17 cellular contexts compared by ENCODE assay signal in genomic region chr19:41029524-41030432, GRCh38. TPM values are rescaled to one million over a fixed set of nuclear protein-coding genes. Genes with fewer than 3 reads are reported as not detected.
DNase-seq lines count a peak whose midpoint lies in the region; ATAC-seq and TF ChIP-seq lines count a peak whose summit lies in the region.
"Had no signal": no experiment of that assay in that cellular context is flagged by ENCODE, and none has a peak within 500 bp of the region (broad histone marks: within the 10 kb centered on the region; RNA-seq: fewer than 3 reads in every experiment).

No MANE protein-coding gene starts in this region.

- H3K9me3 Mint-ChIP-seq in central memory CD8-positive, alpha-beta T cell, result no peaks in the 10 kb centered on the region
- peaks cover 7% of the 10 kb centered on the region for H3K9me3 Mint-ChIP-seq in mesothelial cell of epicardium
- peaks cover 3% of the 10 kb centered on the region for H3K9me3 Mint-ChIP-seq in stimulated activated effector memory CD8-positive, alpha-beta T cell treated with anti-CD3 and anti-CD28 coated beads, Interleukin-12 subunit alpha, Interleukin-12 subunit beta, amount 100 ng/mL, for 72 hours

- peaks cover 45% of the 10 kb centered on the region for H3K27me3 Mint-ChIP-seq in central memory CD8-positive, alpha-beta T cell
- H3K27me3 Mint-ChIP-seq in mesothelial cell of epicardium (ENCODE audit: low read depth), result peaks cover 19% of the 10 kb centered on the region

- H3K4me1 Mint-ChIP-seq in central memory CD8-positive, alpha-beta T cell, result peaks cover 5% of the 10 kb centered on the region
- H3K4me1 Mint-ChIP-seq in mesothelial cell of epicardium, result peaks cover 20% of the 10 kb centered on the region
- H3K4me1 Mint-ChIP-seq in stimulated activated effector memory CD8-positive, alpha-beta T cell treated with anti-CD3 and anti-CD28 coated beads, Interleukin-12 subunit alpha, Interleukin-12 subunit beta, amount 100 ng/mL, for 72 hours, result peaks cover 12% of the 10 kb centered on the region
- H3K4me1 Mint-ChIP-seq: CD14-positive monocyte had no signal

- no peak for DNase-seq in central memory CD8-positive, alpha-beta T cell (ENCODE audit: low spot score in 2 of 2)
- DNase-seq in mesothelial cell of epicardium (ENCODE audit: low spot score in 2 of 2, unreplicated experiment in 2 of 2) (no peak), NCI-H1694 treated with DMSO at 0.1 percent for 48 hours (lab: John Stamatoyannopoulos, UW) (no peak)
- DNase-seq in stimulated activated effector memory CD8-positive, alpha-beta T cell treated with anti-CD3 and anti-CD28 coated beads, Interleukin-12 subunit alpha, Interleukin-12 subunit beta, amount 100 ng/mL, for 72 hours (ENCODE audit: low spot score in 2 of 2), result no peak
- DNase-seq in activated CD4-positive, alpha-beta T cell treated with anti-CD3 and anti-CD28 coated beads for 1 hour, result no peak
- DNase-seq: CD8-positive, alpha-beta T cell; COR-L47; DMS53; GF-D8; HCEC 1CT; IMR-90 had no signal

- CTCF ChIA-PET in HEK293 (lab: Yijun Ruan, JAX), result interaction anchor here (0.6 kb wide), 1 partner anchor 185 kb away, joined by 4 read pairs; no protein-coding TSS in a partner anchor

- no peaks in the 10 kb centered on the region for H3K36me3 ChIP-seq in HEK293 (ENCODE audit: control insufficient read depth in 2 of 2, insufficient read depth in 1 of 2, low read length in 2 of 2)

- H3K27ac Mint-ChIP-seq in central memory CD8-positive, alpha-beta T cell (ENCODE audit: low read depth), result peak overlapping the region; percentile 64
- peak overlapping the region; percentile 2 for H3K27ac Mint-ChIP-seq in mesothelial cell of epicardium
- peak overlapping the region; percentile 27 for H3K27ac Mint-ChIP-seq in stimulated activated effector memory CD8-positive, alpha-beta T cell treated with anti-CD3 and anti-CD28 coated beads, Interleukin-12 subunit alpha, Interleukin-12 subunit beta, amount 100 ng/mL, for 72 hours
- H3K27ac Mint-ChIP-seq: CD14-positive monocyte; CD8-positive, alpha-beta T cell had no signal

- peaks cover 5% of the 10 kb centered on the region for H3K36me3 Mint-ChIP-seq in central memory CD8-positive, alpha-beta T cell (ENCODE audit: insufficient read depth)
- peaks cover 2% of the 10 kb centered on the region for H3K36me3 Mint-ChIP-seq in mesothelial cell of epicardium
- H3K36me3 Mint-ChIP-seq in stimulated activated effector memory CD8-positive, alpha-beta T cell treated with anti-CD3 and anti-CD28 coated beads, Interleukin-12 subunit alpha, Interleukin-12 subunit beta, amount 100 ng/mL, for 72 hours, result no peaks in the 10 kb centered on the region
- H3K36me3 Mint-ChIP-seq: CD14-positive monocyte; CD8-positive, alpha-beta T cell had no signal

- no peak overlapping the region for H3K27ac ChIP-seq in HEK293 (ENCODE audit: extremely low read depth, low read depth, low read length)

- H3K9me3 ChIP-seq in HEK293 (ENCODE audit: control insufficient read depth, insufficient read depth, low read depth, low read length), result no peaks in the 10 kb centered on the region

- TF ChIP-seq CTCF in HEK293 (tag by site-specific recombination; IDR thresholded peaks at IDR 0.05) (no peak), mesothelial cell of epicardium (IDR thresholded peaks at IDR 0.05; ENCODE audit: unreplicated experiment) (no peak)

- POLR2A ChIA-PET in HEK293 (lab: Yijun Ruan, JAX), result no interaction called here

- no peak overlapping the region for H3K4me3 ChIP-seq in HEK293 (ENCODE audit: low read depth, low read length)

- H3K4me1 ChIP-seq in HEK293 (ENCODE audit: control insufficient read depth, insufficient read depth, low read length), result no peaks in the 10 kb centered on the region

- no peak overlapping the region for H3K4me3 Mint-ChIP-seq in central memory CD8-positive, alpha-beta T cell
- no peak overlapping the region for H3K4me3 Mint-ChIP-seq in mesothelial cell of epicardium
- no peak overlapping the region for H3K4me3 Mint-ChIP-seq in stimulated activated effector memory CD8-positive, alpha-beta T cell treated with anti-CD3 and anti-CD28 coated beads, Interleukin-12 subunit alpha, Interleukin-12 subunit beta, amount 100 ng/mL, for 72 hours
- H3K4me3 Mint-ChIP-seq: CD14-positive monocyte; CD8-positive, alpha-beta T cell had no signal

- ATAC-seq in central memory CD8-positive, alpha-beta T cell (replicated peaks; ENCODE audit: extremely low read depth, poor library complexity, severe bottlenecking), result no peak
- no peak for ATAC-seq in stimulated activated effector memory CD8-positive, alpha-beta T cell treated with anti-CD3 and anti-CD28 coated beads, Interleukin-12 subunit alpha, Interleukin-12 subunit beta, amount 100 ng/mL, for 72 hours
- no peak for ATAC-seq in HG03469 (IDR thresholded peaks at IDR 0.05; ENCODE audit: unreplicated experiment)
- ATAC-seq: CD8-positive, alpha-beta T cell had no signal

TF ChIP-seq in HEK293, 187 proteins besides CTCF, POLR2A, EP300 and RAD21:
- peak; percentile 30; the same call in 1 of the 2 replicates for TF ChIP-seq EGR2 (tag by site-specific recombination; IDR thresholded peaks at IDR 0.05; ENCODE audit: low read depth)
- no peak for TF ChIP-seq ZBTB8A (tag by site-specific recombination; IDR thresholded peaks at IDR 0.05)
- TF ChIP-seq ZFHX2 (tag by site-specific recombination; conservative IDR thresholded peaks at IDR 0.05), result peak; percentile 25; the same call in 1 of the 2 replicates

RNA-seq across cellular contexts. Expression of gene CYP2B6, which starts 38.7 kb away (rescaled TPM):
- not detected in 3 replicates for total RNA-seq in mesothelial cell of epicardium
- total RNA-seq: A673; CD8-positive, alpha-beta T cell; H4; IMR-90 had no signal

RNA-seq across cellular contexts. Expression of gene CYP2A13, which starts 58.5 kb away (rescaled TPM):
- not detected in 3 replicates for total RNA-seq in mesothelial cell of epicardium
- total RNA-seq: A673; CD8-positive, alpha-beta T cell; H4; HT-29; IMR-90 had no signal

Comparison
In these comparisons a context has a peak if more than half of its experiments do, and no peak if none do; other contexts are left out.
1. H3K27ac Mint-ChIP-seq: peak in every context shown above with its lines; median percentile 64 in central memory CD8-positive, alpha-beta T cell; 27 in stimulated activated effector memory CD8-positive, alpha-beta T cell treated with anti-CD3 and anti-CD28 coated beads, Interleukin-12 subunit alpha, Interleukin-12 subunit beta, amount 100 ng/mL, for 72 hours; 2 in mesothelial cell of epicardium.